Comparison of ENCODE assay signal across 28 cellular contexts in the genomic region with DNA sequence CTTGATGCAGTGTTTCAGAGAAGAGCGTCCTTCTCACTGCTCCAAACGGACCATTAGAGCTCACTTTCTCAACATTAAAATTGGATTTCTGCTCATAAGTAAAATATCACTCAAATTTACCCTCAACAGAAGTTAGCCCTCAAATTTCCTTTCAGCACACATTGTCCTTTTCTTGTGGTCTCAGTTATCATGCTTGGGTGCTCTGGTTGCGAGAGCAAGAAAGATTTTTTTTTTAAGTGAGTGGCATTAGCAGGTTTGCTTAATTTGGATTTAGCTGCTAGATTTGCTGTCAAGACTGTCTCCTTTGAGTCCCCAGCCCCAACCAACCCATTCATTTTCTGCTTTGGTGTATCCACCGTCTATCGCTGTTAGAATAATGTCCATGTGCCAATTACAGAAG.
DNase-seq lines count a peak whose midpoint lies in the region; ATAC-seq and TF ChIP-seq lines count a peak whose summit lies in the region.
"Had no signal": no experiment of that assay in that cellular context is flagged by ENCODE, and none has a peak within 500 bp of the region (broad histone marks: within the 10 kb centered on the region; RNA-seq: fewer than 3 reads in every experiment).

No MANE protein-coding gene starts in this region.

- H3K4me1 Mint-ChIP-seq in dendritic cell treated with granulocyte-macrophage colony-stimulating factor and Interleukin-4, amounts not matched to agents 40 ng/mL and 50 ng/mL, for 4 days (ENCODE audit: low read depth) = peaks cover 30% of the 10 kb centered on the region
- peaks cover 19 to 38% of the 10 kb centered on the region in 2 donors for H3K4me1 Mint-ChIP-seq in stimulated activated naive B cell treated with anti-CD40 and anti-IgM and Interleukin-4, amounts not matched to agents 10 μg/mL and 1 μg/mL and 100 μg/mL, for 72 hours

- no peaks in the 10 kb centered on the region for H3K9me3 Mint-ChIP-seq in dendritic cell treated with granulocyte-macrophage colony-stimulating factor and Interleukin-4, amounts not matched to agents 40 ng/mL and 50 ng/mL, for 4 days
- no peaks in the 10 kb centered on the region for H3K9me3 Mint-ChIP-seq in stimulated activated naive B cell treated with anti-CD40 and anti-IgM and Interleukin-4, amounts not matched to agents 10 μg/mL and 1 μg/mL and 100 μg/mL, for 72 hours
- H3K9me3 Mint-ChIP-seq: CD8-positive, alpha-beta memory T cell; HFFc6; T-cell had no signal

- no peak overlapping the region for H3K4me3 Mint-ChIP-seq in dendritic cell treated with granulocyte-macrophage colony-stimulating factor and Interleukin-4, amounts not matched to agents 40 ng/mL and 50 ng/mL, for 4 days
- H3K4me3 Mint-ChIP-seq in stimulated activated naive B cell treated with anti-CD40 and anti-IgM and Interleukin-4, amounts not matched to agents 10 μg/mL and 1 μg/mL and 100 μg/mL, for 72 hours = peak overlapping the region; percentile 9 to 17
- H3K4me3 Mint-ChIP-seq: HFFc6, T-cell had no signal

- no peak for TF ChIP-seq CTCF in GM12865 (IDR thresholded peaks at IDR 0.05; ENCODE audit: insufficient read depth, low read depth, low read length, missing control alignments)

- in situ Hi-C loops in KBM-7 (cut with MboI; ENCODE audit: low pct_unique_long_range_greater_than_20kb, low sequenced_read_pairs) = loop anchor here (25.0 kb wide), 2 partner anchors 172 to 272 kb away; no protein-coding TSS in a partner anchor

- peak overlapping the region; percentile 17 for H3K27ac Mint-ChIP-seq in dendritic cell treated with granulocyte-macrophage colony-stimulating factor and Interleukin-4, amounts not matched to agents 40 ng/mL and 50 ng/mL, for 4 days
- H3K27ac Mint-ChIP-seq in stimulated activated naive B cell treated with anti-CD40 and anti-IgM and Interleukin-4, amounts not matched to agents 10 μg/mL and 1 μg/mL and 100 μg/mL, for 72 hours = no peak overlapping the region
- H3K27ac Mint-ChIP-seq: CD14-positive monocyte; CD8-positive, alpha-beta memory T cell; HFFc6; T-cell had no signal

- peak; percentile 36 to 55 for ATAC-seq in stimulated activated naive B cell treated with anti-CD40 and anti-IgM and Interleukin-4, amounts not matched to agents 10 μg/mL and 1 μg/mL and 100 μg/mL, for 72 hours (replicated peaks)
- ATAC-seq in HG03135 (IDR thresholded peaks at IDR 0.05; ENCODE audit: unreplicated experiment) (no peak), GM18861 (IDR thresholded peaks at IDR 0.05; ENCODE audit: unreplicated experiment) (no peak)
- ATAC-seq: Panc1, T-cell had no signal

- H3K36me3 Mint-ChIP-seq in dendritic cell treated with granulocyte-macrophage colony-stimulating factor and Interleukin-4, amounts not matched to agents 40 ng/mL and 50 ng/mL, for 4 days (ENCODE audit: low read depth) = peaks cover 11% of the 10 kb centered on the region
- H3K36me3 Mint-ChIP-seq in stimulated activated naive B cell treated with anti-CD40 and anti-IgM and Interleukin-4, amounts not matched to agents 10 μg/mL and 1 μg/mL and 100 μg/mL, for 72 hours = peaks cover 0 to 2% of the 10 kb centered on the region in 2 donors

- DNase-seq in GM12865 (ENCODE audit: low read depth) (peak; percentile 17), KBM-7 (peak; percentile 16), NCI-H2227 treated with DMSO at 0.1 percent for 48 hours (lab: John Stamatoyannopoulos, UW) (no peak)
- DNase-seq in stimulated activated naive B cell treated with anti-CD40 and anti-IgM and Interleukin-4, amounts not matched to agents 10 μg/mL and 1 μg/mL and 100 μg/mL, for 72 hours = no peak
- DNase-seq: AML-193; CD8-positive, alpha-beta memory T cell; DMS 273 treated with DMSO at 0.1 percent for 48 hours; DMS79; EL; GDM1; GOT3; HFFc6; Kasumi-1; MV-4-11; NCI-H1105; NCI-H1436 treated with DMSO at 0.1 percent for 48 hours; NCI-H1930; NCI-H2107; NCI-H446; NCI-H526; SHP77; T-cell had no signal

- intact Hi-C loops in dendritic cell treated with granulocyte-macrophage colony-stimulating factor and Interleukin-4, amounts not matched to agents 40 ng/mL and 50 ng/mL, for 4 days (cut with micrococcal nuclease) = loop anchor here (10.0 kb wide), 1 partner anchor 85 kb away; no protein-coding TSS in a partner anchor

- H3K27me3 Mint-ChIP-seq in dendritic cell treated with granulocyte-macrophage colony-stimulating factor and Interleukin-4, amounts not matched to agents 40 ng/mL and 50 ng/mL, for 4 days = peaks cover 50% of the 10 kb centered on the region
- H3K27me3 Mint-ChIP-seq in stimulated activated naive B cell treated with anti-CD40 and anti-IgM and Interleukin-4, amounts not matched to agents 10 μg/mL and 1 μg/mL and 100 μg/mL, for 72 hours = peaks cover 31 to 34% of the 10 kb centered on the region in 2 donors

- H3K4me3 ChIP-seq in GM12865 (ENCODE audit: low read depth, low read length) = no peak overlapping the region
- H3K4me3 ChIP-seq: HAP-1 had no signal

Comparison
In these comparisons a context has a peak if more than half of its experiments do, and no peak if none do; other contexts are left out.
1. DNase-seq: peak in GM12865 (single experiment) and KBM-7 (single experiment); none in stimulated activated naive B cell treated with anti-CD40 and anti-IgM and Interleukin-4, amounts not matched to agents 10 μg/mL and 1 μg/mL and 100 μg/mL, for 72 hours (single experiment) and NCI-H2227 treated with DMSO at 0.1 percent for 48 hours (single experiment).
2. ATAC-seq: peak in stimulated activated naive B cell treated with anti-CD40 and anti-IgM and Interleukin-4, amounts not matched to agents 10 μg/mL and 1 μg/mL and 100 μg/mL, for 72 hours (2 of 2); none in HG03135 (single experiment) and GM18861 (single experiment).